Comparison of ENCODE assay signal across 9 cellular contexts in genomic region chr11:64208086-64208795, GRCh38. TPM values are rescaled to one million over a fixed set of nuclear protein-coding genes. Genes with fewer than 3 reads are reported as not detected.
DNase-seq lines count a peak whose midpoint lies in the region; ATAC-seq and TF ChIP-seq lines count a peak whose summit lies in the region.
"Had no signal": no experiment of that assay in that cellular context is flagged by ENCODE, and none has a peak within 500 bp of the region (broad histone marks: within the 10 kb centered on the region; RNA-seq: fewer than 3 reads in every experiment).

No MANE protein-coding gene starts in this region.

- 92% methylated on average over 23 of the region's 23 CpGs for WGBS in SK-N-SH (ENCODE audit: low lambda C conversion rate)

- H3K9me3 Mint-ChIP-seq in activated T-helper 1 cell treated with anti-CD3 and anti-CD28 coated beads, Interleukin-12 subunit alpha, Interleukin-12 subunit beta, Interleukin-2, Interleukin-4 antibody, amounts not matched to agents 30 ng/mL and 10 ng/mL and 1 ng/mL, durations not matched to agents 14 hours and 24 hours and 36 hours = no peaks in the 10 kb centered on the region
- H3K9me3 Mint-ChIP-seq in stimulated activated naive CD8-positive, alpha-beta T cell treated with anti-CD3 and anti-CD28 coated beads, Interleukin-15, amount 100 ng/mL, for 72 hours = no peaks in the 10 kb centered on the region
- no peaks in the 10 kb centered on the region for H3K9me3 Mint-ChIP-seq in endothelial cell (ENCODE audit: unreplicated experiment)

- H3K27me3 ChIP-seq in SK-N-SH (ENCODE audit: insufficient read depth) (no peaks in the 10 kb centered on the region), left lung (no peaks in the 10 kb centered on the region)

- peak overlapping the region; percentile 89 for H3K4me3 Mint-ChIP-seq in activated T-helper 1 cell treated with anti-CD3 and anti-CD28 coated beads, Interleukin-12 subunit alpha, Interleukin-12 subunit beta, Interleukin-2, Interleukin-4 antibody, amounts not matched to agents 30 ng/mL and 10 ng/mL and 1 ng/mL, durations not matched to agents 14 hours and 24 hours and 36 hours
- peak overlapping the region; percentile 90 to 91 for H3K4me3 Mint-ChIP-seq in stimulated activated naive CD8-positive, alpha-beta T cell treated with anti-CD3 and anti-CD28 coated beads, Interleukin-15, amount 100 ng/mL, for 72 hours
- H3K4me3 Mint-ChIP-seq in endothelial cell (ENCODE audit: unreplicated experiment) = no peak overlapping the region

- no peaks in the 10 kb centered on the region for H3K27me3 Mint-ChIP-seq in activated T-helper 1 cell treated with anti-CD3 and anti-CD28 coated beads, Interleukin-12 subunit alpha, Interleukin-12 subunit beta, Interleukin-2, Interleukin-4 antibody, amounts not matched to agents 30 ng/mL and 10 ng/mL and 1 ng/mL, durations not matched to agents 14 hours and 24 hours and 36 hours (ENCODE audit: insufficient read depth)
- H3K27me3 Mint-ChIP-seq in stimulated activated naive CD8-positive, alpha-beta T cell treated with anti-CD3 and anti-CD28 coated beads, Interleukin-15, amount 100 ng/mL, for 72 hours = no peaks in the 10 kb centered on the region
- H3K27me3 Mint-ChIP-seq in endothelial cell (ENCODE audit: unreplicated experiment) = peaks cover 8% of the 10 kb centered on the region

- no peaks in the 10 kb centered on the region for H3K9me2 ChIP-seq in SK-N-SH

- TF ChIP-seq RAD21 in SK-N-SH (IDR thresholded peaks at IDR 0.05; ENCODE audit: low read length) = no peak

- ATAC-seq in SK-N-SH treated with all-trans-retinoic acid at 6 μM for 48 hours (no peak), left lung (no peak)
- ATAC-seq in stimulated activated naive CD8-positive, alpha-beta T cell treated with anti-CD3 and anti-CD28 coated beads, Interleukin-15, amount 100 ng/mL, for 72 hours = peak; percentile 3

- no peak overlapping the region; the same call in 1 of the 2 replicates for H2AFZ ChIP-seq in SK-N-SH (ENCODE audit: low read depth)

- CTCF ChIA-PET in SK-N-SH (lab: Yijun Ruan, JAX) = interaction anchor here (2.3 to 5.3 kb wide), 3 partner anchors 9 to 94 kb away, joined by 7 to 52 read pairs (median 50); partner anchors contain the start of genes CATSPERZ and STIP1

- H3K27ac ChIP-seq in SK-N-SH (ENCODE audit: low read depth in 2 of 2, low read length in 1 of 2) (peak overlapping the region in 1 of 2 experiments; percentile 48; a peak in 2 of 4 replicates), left lung (peak overlapping the region; percentile 81 to 94)
- H3K27ac ChIP-seq: 22Rv1 had no signal

- H3K4me1 ChIP-seq in SK-N-SH (ENCODE audit: control insufficient read depth in 1 of 2, insufficient read depth in 2 of 2, low read depth in 1 of 2, low read length in 1 of 2) (peaks cover 4 to 27% of the 10 kb centered on the region in 2 experiments; a peak in 3 of 4 replicates), left lung (peaks cover 2 to 69% of the 10 kb centered on the region in 2 donors)

- H3K9ac ChIP-seq in SK-N-SH = no peak overlapping the region; the same call in 1 of the 2 replicates

- peaks cover 33% of the 10 kb centered on the region for H3K4me1 Mint-ChIP-seq in activated T-helper 1 cell treated with anti-CD3 and anti-CD28 coated beads, Interleukin-12 subunit alpha, Interleukin-12 subunit beta, Interleukin-2, Interleukin-4 antibody, amounts not matched to agents 30 ng/mL and 10 ng/mL and 1 ng/mL, durations not matched to agents 14 hours and 24 hours and 36 hours (ENCODE audit: low read depth)
- peaks cover 85% of the 10 kb centered on the region for H3K4me1 Mint-ChIP-seq in stimulated activated naive CD8-positive, alpha-beta T cell treated with anti-CD3 and anti-CD28 coated beads, Interleukin-15, amount 100 ng/mL, for 72 hours
- H3K4me1 Mint-ChIP-seq in endothelial cell (ENCODE audit: unreplicated experiment) = peaks cover 32% of the 10 kb centered on the region

- DNase-seq in SK-N-SH (peak; percentile 31), left lung (peak in 1 of 2 donors; percentile 75), NK-92 (lab: John Stamatoyannopoulos, UW; ENCODE audit: unreplicated experiment) (no peak), endothelial cell (ENCODE audit: low spot score) (no peak), ureter (ENCODE audit: low spot score) (no peak)
- no peak for DNase-seq in activated T-helper 1 cell treated with anti-CD3 and anti-CD28 coated beads, Interleukin-12 subunit alpha, Interleukin-12 subunit beta, Interleukin-2, Interleukin-4 antibody, amounts not matched to agents 30 ng/mL and 10 ng/mL and 1 ng/mL, durations not matched to agents 14 hours and 24 hours and 36 hours (ENCODE audit: low spot score)
- no peak for DNase-seq in stimulated activated naive CD8-positive, alpha-beta T cell treated with anti-CD3 and anti-CD28 coated beads, Interleukin-15, amount 100 ng/mL, for 72 hours

- H3K4me2 ChIP-seq in SK-N-SH = peak overlapping the region; percentile 37; the same call in 1 of the 2 replicates

- no peak for TF ChIP-seq EP300 in SK-N-SH (IDR thresholded peaks at IDR 0.05; ENCODE audit: borderline replicate concordance in 1 of 2, low read depth in 1 of 2, low read length in 1 of 2)

- TF ChIP-seq CTCF in SK-N-SH (IDR thresholded peaks at IDR 0.05) (no peak), left lung (IDR thresholded peaks at IDR 0.05) (no peak), endothelial cell (IDR thresholded peaks at IDR 0.05; ENCODE audit: unreplicated experiment) (no peak)

- POLR2A ChIA-PET in SK-N-SH (lab: Yijun Ruan, JAX) = interaction anchor here (1.0 to 1.7 kb wide), 4 partner anchors 9 to 96 kb away, joined by 3 to 6 read pairs (median 4); partner anchors contain the start of genes NUDT22 and TRPT1

- H3F3A ChIP-seq in SK-N-SH (replicated peaks; ENCODE audit: insufficient read depth) = peaks cover 16% of the 10 kb centered on the region

- H3K36me3 Mint-ChIP-seq in activated T-helper 1 cell treated with anti-CD3 and anti-CD28 coated beads, Interleukin-12 subunit alpha, Interleukin-12 subunit beta, Interleukin-2, Interleukin-4 antibody, amounts not matched to agents 30 ng/mL and 10 ng/mL and 1 ng/mL, durations not matched to agents 14 hours and 24 hours and 36 hours (ENCODE audit: low read depth) = peaks cover 57% of the 10 kb centered on the region
- H3K36me3 Mint-ChIP-seq in endothelial cell (ENCODE audit: low read depth, unreplicated experiment) = peaks cover 20% of the 10 kb centered on the region

- H3K4me3 ChIP-seq in SK-N-SH (ENCODE audit: low read depth in 2 of 2, low read length in 1 of 2) (no peak overlapping the region), left lung (peak overlapping the region in 1 of 2 donors; percentile 65)

- H3K9me3 ChIP-seq in SK-N-SH (no peaks in the 10 kb centered on the region), left lung (no peaks in the 10 kb centered on the region)

- no peaks in the 10 kb centered on the region; the same call in 1 of the 2 replicates for H3K79me2 ChIP-seq in SK-N-SH (ENCODE audit: insufficient read depth)

- peaks cover 10 to 21% of the 10 kb centered on the region in 2 experiments for H3K36me3 ChIP-seq in SK-N-SH (replicated peaks in 1 of 2; ENCODE audit: control insufficient read depth in 1 of 2, insufficient read depth in 2 of 2, low read length in 1 of 2)
- H3K36me3 ChIP-seq in left lung = peaks cover 7 to 83% of the 10 kb centered on the region in 2 donors

- intact Hi-C loops in activated T-helper 1 cell treated with anti-CD3 and anti-CD28 coated beads, Interleukin-12 subunit alpha, Interleukin-12 subunit beta, Interleukin-2, Interleukin-4 antibody, amounts not matched to agents 30 ng/mL and 10 ng/mL and 1 ng/mL, durations not matched to agents 14 hours and 24 hours and 36 hours (cut with micrococcal nuclease) = no loop called here
- intact Hi-C loops in left lung (cut with DNase I) = no loop called here

- peak overlapping the region; percentile 95 for H3K27ac Mint-ChIP-seq in activated T-helper 1 cell treated with anti-CD3 and anti-CD28 coated beads, Interleukin-12 subunit alpha, Interleukin-12 subunit beta, Interleukin-2, Interleukin-4 antibody, amounts not matched to agents 30 ng/mL and 10 ng/mL and 1 ng/mL, durations not matched to agents 14 hours and 24 hours and 36 hours
- H3K27ac Mint-ChIP-seq in stimulated activated naive CD8-positive, alpha-beta T cell treated with anti-CD3 and anti-CD28 coated beads, Interleukin-15, amount 100 ng/mL, for 72 hours = peak overlapping the region; percentile 97
- H3K27ac Mint-ChIP-seq in endothelial cell (ENCODE audit: unreplicated experiment) = no peak overlapping the region

- peaks cover 9% of the 10 kb centered on the region for H4K20me1 ChIP-seq in SK-N-SH (ENCODE audit: insufficient read depth)

RNA-seq across cellular contexts. Expression of gene FERMT3, which starts 1.7 kb away (rescaled TPM):
- polyA plus RNA-seq in SK-N-SH (2012; rRNA removed) = 1.2 and 1.4 TPM in 2 replicates
- 0.19 and 0.31 TPM in 2 replicates for polyA plus RNA-seq in SK-N-SH (2012; cell fraction: cytosol; rRNA removed)
- polyA plus RNA-seq in SK-N-SH (2012; cell fraction: nucleus; rRNA removed) = 5.5 and 7.4 TPM in 2 replicates
- 201 and 211 TPM in 2 replicates for total RNA-seq in activated T-helper 1 cell treated with anti-CD3 and anti-CD28 coated beads, Interleukin-12 subunit alpha, Interleukin-12 subunit beta, Interleukin-2, Interleukin-4 antibody, amounts not matched to agents 30 ng/mL and 10 ng/mL and 1 ng/mL, durations not matched to agents 14 hours and 24 hours and 36 hours
- 100 to 1,000 TPM in 1 of 2 donors, 10 to 100 TPM in 1; 42.2 to 100 TPM for total RNA-seq in left lung
- total RNA-seq in endothelial cell (ENCODE audit: unreplicated experiment) = 6.2 TPM
- 15.5 TPM for total RNA-seq in ureter

RNA-seq across cellular contexts. Expression of gene TRPT1, which starts 17.7 kb away (rescaled TPM):
- 61.5 and 62.4 TPM in 2 replicates for polyA plus RNA-seq in SK-N-SH (2012; rRNA removed)
- 31.0 and 39.9 TPM in 2 replicates for polyA plus RNA-seq in SK-N-SH (2012; cell fraction: cytosol; rRNA removed)
- 222 and 331 TPM in 2 replicates for polyA plus RNA-seq in SK-N-SH (2012; cell fraction: nucleus; rRNA removed)
- 30.3 and 35.5 TPM in 2 replicates for total RNA-seq in activated T-helper 1 cell treated with anti-CD3 and anti-CD28 coated beads, Interleukin-12 subunit alpha, Interleukin-12 subunit beta, Interleukin-2, Interleukin-4 antibody, amounts not matched to agents 30 ng/mL and 10 ng/mL and 1 ng/mL, durations not matched to agents 14 hours and 24 hours and 36 hours
- total RNA-seq in left lung = 10 to 100 TPM; 26.8 to 28.9 TPM
- total RNA-seq in endothelial cell (ENCODE audit: unreplicated experiment) = 23.2 TPM
- 49.4 TPM for total RNA-seq in ureter

RNA-seq across cellular contexts. Expression of gene NUDT22, which starts 17.8 kb away (rescaled TPM):
- 72.7 and 74.0 TPM in 2 replicates for polyA plus RNA-seq in SK-N-SH (2012; rRNA removed)
- 31.3 and 42.6 TPM in 2 replicates for polyA plus RNA-seq in SK-N-SH (2012; cell fraction: cytosol; rRNA removed)
- polyA plus RNA-seq in SK-N-SH (2012; cell fraction: nucleus; rRNA removed) = 150 and 256 TPM in 2 replicates
- 74.9 and 79.4 TPM in 2 replicates for total RNA-seq in activated T-helper 1 cell treated with anti-CD3 and anti-CD28 coated beads, Interleukin-12 subunit alpha, Interleukin-12 subunit beta, Interleukin-2, Interleukin-4 antibody, amounts not matched to agents 30 ng/mL and 10 ng/mL and 1 ng/mL, durations not matched to agents 14 hours and 24 hours and 36 hours
- total RNA-seq in left lung (10 to 100 TPM; 50.6 to 54.3 TPM), endothelial cell (ENCODE audit: unreplicated experiment) (21.2 TPM), ureter (82.7 TPM)

RNA-seq across cellular contexts. Expression of gene DNAJC4, which starts 22.1 kb away (rescaled TPM):
- polyA plus RNA-seq in SK-N-SH (2012; rRNA removed) = 46.9 and 52.1 TPM in 2 replicates
- polyA plus RNA-seq in SK-N-SH (2012; cell fraction: cytosol; rRNA removed) = 18.5 and 31.6 TPM in 2 replicates
- 68.2 and 78.5 TPM in 2 replicates for polyA plus RNA-seq in SK-N-SH (2012; cell fraction: nucleus; rRNA removed)
- 18.4 and 19.8 TPM in 2 replicates for total RNA-seq in activated T-helper 1 cell treated with anti-CD3 and anti-CD28 coated beads, Interleukin-12 subunit alpha, Interleukin-12 subunit beta, Interleukin-2, Interleukin-4 antibody, amounts not matched to agents 30 ng/mL and 10 ng/mL and 1 ng/mL, durations not matched to agents 14 hours and 24 hours and 36 hours
- total RNA-seq in left lung (10 to 100 TPM; 26.0 to 43.3 TPM), endothelial cell (ENCODE audit: unreplicated experiment) (38.0 TPM), ureter (44.1 TPM)

RNA-seq across cellular contexts. Expression of gene STIP1, which starts 22.3 kb away (rescaled TPM):
- 163 TPM in 2 replicates for polyA plus RNA-seq in SK-N-SH (2012; rRNA removed)
- 133 and 154 TPM in 2 replicates for polyA plus RNA-seq in SK-N-SH (2012; cell fraction: cytosol; rRNA removed)
- 146 and 203 TPM in 2 replicates for polyA plus RNA-seq in SK-N-SH (2012; cell fraction: nucleus; rRNA removed)
- total RNA-seq in activated T-helper 1 cell treated with anti-CD3 and anti-CD28 coated beads, Interleukin-12 subunit alpha, Interleukin-12 subunit beta, Interleukin-2, Interleukin-4 antibody, amounts not matched to agents 30 ng/mL and 10 ng/mL and 1 ng/mL, durations not matched to agents 14 hours and 24 hours and 36 hours = 493 and 495 TPM in 2 replicates
- total RNA-seq in left lung (100 to 1,000 TPM; 124 to 149 TPM), endothelial cell (ENCODE audit: unreplicated experiment) (124 TPM), ureter (119 TPM)
